Comparison of ENCODE assay signal across 25 cellular contexts in genomic region chr9:118836891-118837290, GRCh38.
"Had no signal": no experiment of that assay in that cellular context is flagged by ENCODE, and none has a peak within 500 bp of the region (broad histone marks: within the 10 kb centered on the region; RNA-seq: fewer than 3 reads in every experiment).

No MANE protein-coding gene starts in this region.

- H3K4me3 ChIP-seq: adrenal gland, ascending aorta, coronary artery, dorsolateral prefrontal cortex, esophagus muscularis mucosa, gastrocnemius medialis had no signal

- ATAC-seq: activated CD4-positive, alpha-beta T cell treated with anti-CD3 and anti-CD28 coated beads for 36 hours; activated CD8-positive, alpha-beta memory T cell treated with anti-CD3 and anti-CD28 coated beads, Interleukin-2, amount 10 ng/mL, durations not matched to agents 7 days and 5 days; activated CD8-positive, alpha-beta T cell treated with anti-CD3 and anti-CD28 coated beads, Interleukin-2, amount 10 ng/mL, durations not matched to agents 7 days and 5 days; activated naive CD8-positive, alpha-beta T cell treated with anti-CD3 and anti-CD28 coated beads, Interleukin-2, amount 50 U/mL, for 24 hours; foreskin keratinocyte; gastrocnemius medialis had no signal

- H3K4me1 ChIP-seq: adrenal gland, ascending aorta, esophagus muscularis mucosa, foreskin keratinocyte, gastrocnemius medialis had no signal

- DNase-seq: activated CD4-positive, alpha-beta memory T cell treated with anti-CD3 and anti-CD28 coated beads for 36 hours; activated CD4-positive, alpha-beta T cell treated with anti-CD3 and anti-CD28 coated beads for 36 hours; activated CD4-positive, alpha-beta T cell treated with anti-CD3 and anti-CD28 coated beads, Interleukin-2, amount 10 ng/mL, durations not matched to agents 24 days and 14 days; activated CD4-positive, CD25-positive, alpha-beta regulatory T cell; activated CD4-positive, CD25-positive, alpha-beta regulatory T cell treated with anti-CD3 and anti-CD28 coated beads, Interleukin-2, amount 50 U/mL, for 72 hours; activated CD8-positive, alpha-beta memory T cell treated with anti-CD3 and anti-CD28 coated beads, Interleukin-2, amount 10 ng/mL, durations not matched to agents 7 days and 5 days; activated CD8-positive, alpha-beta memory T cell treated with anti-CD3 and anti-CD28 coated beads, Interleukin-2, amount 50 U/mL, for 4 hours; activated CD8-positive, alpha-beta T cell treated with anti-CD3 and anti-CD28 coated beads, Interleukin-2, amount 10 ng/mL, durations not matched to agents 7 days and 5 days; activated effector memory CD4-positive, alpha-beta T cell treated with anti-CD3 and anti-CD28 coated beads, Interleukin-2, amount 50 U/mL, for 16 hours; activated naive CD4-positive, alpha-beta T cell treated with anti-CD3 and anti-CD28 coated beads for 36 hours; activated naive CD8-positive, alpha-beta T cell treated with anti-CD3 and anti-CD28 coated beads for 36 hours; activated naive CD8-positive, alpha-beta T cell treated with anti-CD3 and anti-CD28 coated beads, Interleukin-2, amount 50 U/mL, for 24 hours; activated T-cell treated with anti-CD3 and anti-CD28 coated beads, Interleukin-2, amount 50 U/mL, for 1 hour; activated T-cell treated with anti-CD3 and anti-CD28 coated beads, Interleukin-2, amount 50 U/mL, for 48 hours; adrenal gland; dorsolateral prefrontal cortex; effector memory CD4-positive, alpha-beta T cell; endodermal cell; erythroblast; foreskin keratinocyte; gastrocnemius medialis; T-helper 2 cell had no signal

- H3K36me3 ChIP-seq: adrenal gland, ascending aorta, esophagus muscularis mucosa, gastrocnemius medialis had no signal

- H3K9me3 ChIP-seq: adrenal gland, ascending aorta, esophagus muscularis mucosa, gastrocnemius medialis had no signal

- H3K27me3 ChIP-seq: adrenal gland, ascending aorta, dorsolateral prefrontal cortex, esophagus muscularis mucosa, foreskin keratinocyte, gastrocnemius medialis had no signal

- H3K27ac ChIP-seq: adrenal gland, ascending aorta, coronary artery, dorsolateral prefrontal cortex, esophagus muscularis mucosa, foreskin keratinocyte, gastrocnemius medialis had no signal
